ENCODE assay signal across 1 cellular context in genomic region chrX:78139160-78140123, GRCh38.
A peak's percentile ranks its signal among the peaks of the same experiment; 100 is the strongest.
TF ChIP-seq lines count a peak whose summit lies in the region.

A gene with protein sequence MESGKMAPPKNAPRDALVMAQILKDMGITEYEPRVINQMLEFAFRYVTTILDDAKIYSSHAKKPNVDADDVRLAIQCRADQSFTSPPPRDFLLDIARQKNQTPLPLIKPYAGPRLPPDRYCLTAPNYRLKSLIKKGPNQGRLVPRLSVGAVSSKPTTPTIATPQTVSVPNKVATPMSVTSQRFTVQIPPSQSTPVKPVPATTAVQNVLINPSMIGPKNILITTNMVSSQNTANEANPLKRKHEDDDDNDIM (minus strand): TSS chrX:78139650. CDS start chrX:78139611, 39 bp downstream.

TF ChIP-seq in HepG2, 621 proteins besides CTCF, POLR2A, EP300 and RAD21 (continued from another document and continues in another):
- no peak for TF ChIP-seq ZBTB34 (CRISPR knock-in tag; IDR thresholded peaks at IDR 0.05)
- TF ChIP-seq SMARCE1 (IDR thresholded peaks at IDR 0.05; ENCODE audit: borderline replicate concordance): no peak
- TF ChIP-seq BCLAF1 (IDR thresholded peaks at IDR 0.05): no peak
- no peak for TF ChIP-seq ZSCAN20 (CRISPR knock-in tag; IDR thresholded peaks at IDR 0.05; ENCODE audit: borderline replicate concordance)
- no peak for TF ChIP-seq IKZF1 (IDR thresholded peaks at IDR 0.05)
- no peak for TF ChIP-seq TCF12 (IDR thresholded peaks at IDR 0.05)
- TF ChIP-seq TCF12 (CRISPR knock-in tag; IDR thresholded peaks at IDR 0.05): 0 out of 2 replicates have a peak, but pooled peaks have one; percentile 43
- TF ChIP-seq FOXA3 (CRISPR knock-in tag; IDR thresholded peaks at IDR 0.05): no peak
- TF ChIP-seq ZNF687 (CRISPR knock-in tag; IDR thresholded peaks at IDR 0.05): peak; percentile 76
- TF ChIP-seq ZNF747 (CRISPR knock-in tag; IDR thresholded peaks at IDR 0.05; ENCODE audit: borderline replicate concordance): no peak
- TF ChIP-seq, protein P1, sequence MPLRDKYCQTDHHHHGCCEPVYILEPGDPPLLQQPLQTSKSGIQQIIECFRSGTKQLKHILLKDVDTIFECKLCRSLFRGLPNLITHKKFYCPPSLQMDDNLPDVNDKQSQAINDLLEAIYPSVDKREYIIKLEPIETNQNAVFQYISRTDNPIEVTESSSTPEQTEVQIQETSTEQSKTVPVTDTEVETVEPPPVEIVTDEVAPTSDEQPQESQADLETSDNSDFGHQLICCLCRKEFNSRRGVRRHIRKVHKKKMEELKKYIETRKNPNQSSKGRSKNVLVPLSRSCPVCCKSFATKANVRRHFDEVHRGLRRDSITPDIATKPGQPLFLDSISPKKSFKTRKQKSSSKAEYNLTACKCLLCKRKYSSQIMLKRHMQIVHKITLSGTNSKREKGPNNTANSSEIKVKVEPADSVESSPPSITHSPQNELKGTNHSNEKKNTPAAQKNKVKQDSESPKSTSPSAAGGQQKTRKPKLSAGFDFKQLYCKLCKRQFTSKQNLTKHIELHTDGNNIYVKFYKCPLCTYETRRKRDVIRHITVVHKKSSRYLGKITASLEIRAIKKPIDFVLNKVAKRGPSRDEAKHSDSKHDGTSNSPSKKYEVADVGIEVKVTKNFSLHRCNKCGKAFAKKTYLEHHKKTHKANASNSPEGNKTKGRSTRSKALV (CRISPR knock-in tag; IDR thresholded peaks at IDR 0.05): no peak
- no peak for TF ChIP-seq ZNF414 (CRISPR knock-in tag; IDR thresholded peaks at IDR 0.05)
- TF ChIP-seq ZNF234 (CRISPR knock-in tag; conservative IDR thresholded peaks at IDR 0.05): no peak
- TF ChIP-seq ISL2 (CRISPR knock-in tag; IDR thresholded peaks at IDR 0.05): no peak; the same call in 1 of the 2 replicates
- TF ChIP-seq ZNF672 (CRISPR knock-in tag; IDR thresholded peaks at IDR 0.05): no peak
- 0 out of 2 replicates have a peak, but pooled peaks have one; percentile 24 for TF ChIP-seq SMAD3 (CRISPR knock-in tag; IDR thresholded peaks at IDR 0.05)
- no peak for TF ChIP-seq NPAS2 (CRISPR knock-in tag; IDR thresholded peaks at IDR 0.05; ENCODE audit: borderline replicate concordance)
- TF ChIP-seq GFI1 (CRISPR knock-in tag; IDR thresholded peaks at IDR 0.05; ENCODE audit: borderline replicate concordance): no peak
- TF ChIP-seq, protein P2, sequence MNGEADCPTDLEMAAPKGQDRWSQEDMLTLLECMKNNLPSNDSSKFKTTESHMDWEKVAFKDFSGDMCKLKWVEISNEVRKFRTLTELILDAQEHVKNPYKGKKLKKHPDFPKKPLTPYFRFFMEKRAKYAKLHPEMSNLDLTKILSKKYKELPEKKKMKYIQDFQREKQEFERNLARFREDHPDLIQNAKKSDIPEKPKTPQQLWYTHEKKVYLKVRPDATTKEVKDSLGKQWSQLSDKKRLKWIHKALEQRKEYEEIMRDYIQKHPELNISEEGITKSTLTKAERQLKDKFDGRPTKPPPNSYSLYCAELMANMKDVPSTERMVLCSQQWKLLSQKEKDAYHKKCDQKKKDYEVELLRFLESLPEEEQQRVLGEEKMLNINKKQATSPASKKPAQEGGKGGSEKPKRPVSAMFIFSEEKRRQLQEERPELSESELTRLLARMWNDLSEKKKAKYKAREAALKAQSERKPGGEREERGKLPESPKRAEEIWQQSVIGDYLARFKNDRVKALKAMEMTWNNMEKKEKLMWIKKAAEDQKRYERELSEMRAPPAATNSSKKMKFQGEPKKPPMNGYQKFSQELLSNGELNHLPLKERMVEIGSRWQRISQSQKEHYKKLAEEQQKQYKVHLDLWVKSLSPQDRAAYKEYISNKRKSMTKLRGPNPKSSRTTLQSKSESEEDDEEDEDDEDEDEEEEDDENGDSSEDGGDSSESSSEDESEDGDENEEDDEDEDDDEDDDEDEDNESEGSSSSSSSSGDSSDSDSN (CRISPR knock-in tag; IDR thresholded peaks at IDR 0.05): peak; percentile 56; the same call in 1 of the 2 replicates
- no peak for TF ChIP-seq ZNF713 (CRISPR knock-in tag; IDR thresholded peaks at IDR 0.05)
- TF ChIP-seq ZNF614 (CRISPR knock-in tag; IDR thresholded peaks at IDR 0.05; ENCODE audit: borderline replicate concordance): no peak
- TF ChIP-seq, protein P3, sequence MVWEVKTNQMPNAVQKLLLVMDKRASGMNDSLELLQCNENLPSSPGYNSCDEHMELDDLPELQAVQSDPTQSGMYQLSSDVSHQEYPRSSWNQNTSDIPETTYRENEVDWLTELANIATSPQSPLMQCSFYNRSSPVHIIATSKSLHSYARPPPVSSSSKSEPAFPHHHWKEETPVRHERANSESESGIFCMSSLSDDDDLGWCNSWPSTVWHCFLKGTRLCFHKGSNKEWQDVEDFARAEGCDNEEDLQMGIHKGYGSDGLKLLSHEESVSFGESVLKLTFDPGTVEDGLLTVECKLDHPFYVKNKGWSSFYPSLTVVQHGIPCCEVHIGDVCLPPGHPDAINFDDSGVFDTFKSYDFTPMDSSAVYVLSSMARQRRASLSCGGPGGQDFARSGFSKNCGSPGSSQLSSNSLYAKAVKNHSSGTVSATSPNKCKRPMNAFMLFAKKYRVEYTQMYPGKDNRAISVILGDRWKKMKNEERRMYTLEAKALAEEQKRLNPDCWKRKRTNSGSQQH (CRISPR knock-in tag; IDR thresholded peaks at IDR 0.05; ENCODE audit: low read depth): no peak
- no peak for TF ChIP-seq ZNF546 (CRISPR knock-in tag; conservative IDR thresholded peaks at IDR 0.05)
- TF ChIP-seq ZBTB38 (CRISPR knock-in tag; IDR thresholded peaks at IDR 0.05): no peak
- peak; percentile 77 for TF ChIP-seq PAF1 (CRISPR knock-in tag; IDR thresholded peaks at IDR 0.05)
- peak; percentile 44; the same call in 1 of the 2 replicates for TF ChIP-seq ELF3 (CRISPR knock-in tag; IDR thresholded peaks at IDR 0.05)
- TF ChIP-seq HDAC6 (IDR thresholded peaks at IDR 0.05; ENCODE audit: low read depth, low read length): no peak
- TF ChIP-seq, protein P4, sequence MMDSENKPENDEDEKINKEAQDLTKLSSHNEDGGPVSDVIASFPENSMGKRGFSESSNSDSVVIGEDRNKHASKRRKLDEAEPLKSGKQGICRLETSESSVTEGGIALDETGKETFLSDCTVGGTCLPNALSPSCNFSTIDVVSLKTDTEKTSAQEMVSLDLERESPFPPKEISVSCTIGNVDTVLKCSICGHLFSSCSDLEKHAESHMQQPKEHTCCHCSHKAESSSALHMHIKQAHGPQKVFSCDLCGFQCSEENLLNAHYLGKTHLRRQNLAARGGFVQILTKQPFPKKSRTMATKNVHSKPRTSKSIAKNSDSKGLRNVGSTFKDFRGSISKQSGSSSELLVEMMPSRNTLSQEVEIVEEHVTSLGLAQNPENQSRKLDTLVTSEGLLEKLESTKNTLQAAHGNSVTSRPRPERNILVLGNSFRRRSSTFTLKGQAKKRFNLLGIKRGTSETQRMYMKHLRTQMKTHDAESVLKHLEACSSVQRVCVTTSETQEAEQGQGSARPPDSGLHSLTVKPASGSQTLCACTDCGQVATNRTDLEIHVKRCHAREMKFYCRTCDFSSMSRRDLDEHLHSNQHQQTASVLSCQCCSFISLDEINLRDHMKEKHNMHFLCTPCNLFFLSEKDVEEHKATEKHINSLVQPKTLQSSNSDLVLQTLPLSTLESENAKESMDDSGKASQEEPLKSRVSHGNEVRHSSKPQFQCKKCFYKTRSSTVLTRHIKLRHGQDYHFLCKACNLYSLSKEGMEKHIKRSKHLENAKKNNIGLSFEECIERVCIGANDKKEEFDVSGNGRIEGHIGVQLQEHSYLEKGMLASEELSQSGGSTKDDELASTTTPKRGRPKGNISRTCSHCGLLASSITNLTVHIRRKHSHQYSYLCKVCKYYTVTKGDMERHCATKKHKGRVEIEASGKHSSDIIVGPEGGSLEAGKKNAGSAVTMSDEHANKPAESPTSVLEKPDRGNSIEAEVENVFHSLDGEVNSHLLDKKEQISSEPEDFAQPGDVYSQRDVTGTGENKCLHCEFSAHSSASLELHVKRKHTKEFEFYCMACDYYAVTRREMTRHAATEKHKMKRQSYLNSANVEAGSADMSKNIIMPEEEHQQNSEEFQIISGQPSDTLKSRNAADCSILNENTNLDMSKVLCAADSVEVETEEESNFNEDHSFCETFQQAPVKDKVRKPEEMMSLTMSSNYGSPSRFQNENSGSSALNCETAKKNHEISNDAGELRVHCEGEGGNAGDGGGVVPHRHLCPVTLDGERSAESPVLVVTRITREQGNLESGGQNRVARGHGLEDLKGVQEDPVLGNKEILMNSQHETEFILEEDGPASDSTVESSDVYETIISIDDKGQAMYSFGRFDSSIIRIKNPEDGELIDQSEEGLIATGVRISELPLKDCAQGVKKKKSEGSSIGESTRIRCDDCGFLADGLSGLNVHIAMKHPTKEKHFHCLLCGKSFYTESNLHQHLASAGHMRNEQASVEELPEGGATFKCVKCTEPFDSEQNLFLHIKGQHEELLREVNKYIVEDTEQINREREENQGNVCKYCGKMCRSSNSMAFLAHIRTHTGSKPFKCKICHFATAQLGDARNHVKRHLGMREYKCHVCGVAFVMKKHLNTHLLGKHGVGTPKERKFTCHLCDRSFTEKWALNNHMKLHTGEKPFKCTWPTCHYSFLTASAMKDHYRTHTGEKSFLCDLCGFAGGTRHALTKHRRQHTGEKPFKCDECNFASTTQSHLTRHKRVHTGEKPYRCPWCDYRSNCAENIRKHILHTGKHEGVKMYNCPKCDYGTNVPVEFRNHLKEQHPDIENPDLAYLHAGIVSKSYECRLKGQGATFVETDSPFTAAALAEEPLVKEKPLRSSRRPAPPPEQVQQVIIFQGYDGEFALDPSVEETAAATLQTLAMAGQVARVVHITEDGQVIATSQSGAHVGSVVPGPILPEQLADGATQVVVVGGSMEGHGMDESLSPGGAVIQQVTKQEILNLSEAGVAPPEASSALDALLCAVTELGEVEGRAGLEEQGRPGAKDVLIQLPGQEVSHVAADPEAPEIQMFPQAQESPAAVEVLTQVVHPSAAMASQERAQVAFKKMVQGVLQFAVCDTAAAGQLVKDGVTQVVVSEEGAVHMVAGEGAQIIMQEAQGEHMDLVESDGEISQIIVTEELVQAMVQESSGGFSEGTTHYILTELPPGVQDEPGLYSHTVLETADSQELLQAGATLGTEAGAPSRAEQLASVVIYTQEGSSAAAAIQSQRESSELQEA (CRISPR knock-in tag; IDR thresholded peaks at IDR 0.05; ENCODE audit: not compliant biosample characterization): no peak
